ENCODE assay signal across 17 cellular contexts in the genomic region with DNA sequence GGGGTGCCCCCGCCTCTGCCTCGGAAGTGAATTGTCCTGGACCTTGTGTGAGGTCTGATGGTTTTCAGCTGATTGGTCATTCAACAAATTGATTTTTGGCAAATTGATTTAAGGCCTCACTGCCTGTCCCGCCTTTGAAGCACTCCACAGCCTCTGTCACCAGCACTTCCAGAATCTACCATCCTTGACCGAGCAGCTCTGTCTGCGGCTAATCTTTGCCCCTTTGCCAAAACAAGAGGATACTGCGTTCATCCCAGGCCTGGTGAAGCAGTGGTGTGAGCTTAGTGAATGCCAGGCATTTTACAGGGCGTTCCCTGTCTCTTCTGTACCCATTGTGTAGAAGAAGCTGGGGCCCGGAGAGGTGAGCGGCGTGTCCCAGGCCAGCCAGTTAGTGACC.
DNase-seq lines count a peak whose midpoint lies in the region; ATAC-seq and TF ChIP-seq lines count a peak whose summit lies in the region.
"Had no signal": no experiment of that assay in that cellular context is flagged by ENCODE, and none has a peak within 500 bp of the region (broad histone marks: within the 10 kb centered on the region; RNA-seq: fewer than 3 reads in every experiment).

No MANE protein-coding gene starts in this region.

- no peaks in the 10 kb centered on the region for H3K9me2 ChIP-seq in DOHH2 (replicated peaks; ENCODE audit: control insufficient read depth, low read length)

- H3K79me2 ChIP-seq in DOHH2 (ENCODE audit: control insufficient read depth, low read length): no peaks in the 10 kb centered on the region

- peak overlapping the region; percentile 2 for H3K4me2 ChIP-seq in DOHH2 (ENCODE audit: low read length)
- H3K4me2 ChIP-seq: PC-9 had no signal

- H4K20me1 ChIP-seq in DOHH2 (ENCODE audit: control insufficient read depth, insufficient read depth, low read depth, low read length): no peaks in the 10 kb centered on the region

- H3K9me3 ChIP-seq in DOHH2 (ENCODE audit: control insufficient read depth, insufficient read depth, low read length) (peaks cover 5% of the 10 kb centered on the region; the same call in 1 of the 2 replicates), NT2/D1 (ENCODE audit: insufficient read depth, low read length) (no peaks in the 10 kb centered on the region), iPS-15b (ENCODE audit: control insufficient read depth, insufficient read depth, low read length) (no peaks in the 10 kb centered on the region), neuron (ENCODE audit: low read length) (no peaks in the 10 kb centered on the region)
- H3K9me3 ChIP-seq: Caco-2 had no signal

- no peak for ATAC-seq in GM21619 (IDR thresholded peaks at IDR 0.05; ENCODE audit: unreplicated experiment)

- peak overlapping the region; percentile 31 for H2AFZ ChIP-seq in neuron (ENCODE audit: low read depth, low read length)
- H2AFZ ChIP-seq: PC-9 had no signal

- POLR2A ChIA-PET in GM10248 (lab: Yijun Ruan, JAX): no interaction called here

- no peak overlapping the region for H3K9ac ChIP-seq in NT2/D1 (ENCODE audit: insufficient read length, low read depth)
- H3K9ac ChIP-seq in iPS-15b (ENCODE audit: low read depth, low read length): no peak overlapping the region

- H3F3A ChIP-seq in DOHH2 (ENCODE audit: control insufficient read depth, insufficient read depth): no peaks in the 10 kb centered on the region; the same call in 1 of the 2 replicates

- DNase-seq in NT2/D1 (ENCODE audit: low read depth, low spot score) (no peak), DMS153 (lab: John Stamatoyannopoulos, UW) (no peak), GM10248 (ENCODE audit: extremely low spot score) (no peak)
- no peak for DNase-seq in activated CD4-positive, alpha-beta T cell treated with anti-CD3 and anti-CD28 coated beads, Interleukin-2, amount 50 U/mL, for 1 hour
- DNase-seq: Caco-2; CD4-positive, alpha-beta T cell; NCI-H1105 treated with DMSO at 0.1 percent for 48 hours; NCI-H1694; NCI-H2081 treated with DMSO at 0.1 percent for 48 hours; NCI-H510A; NCI-H774; PC-9 had no signal

- no peak overlapping the region for H3K27ac ChIP-seq in DOHH2 (ENCODE audit: low read depth, low read length)
- H3K27ac ChIP-seq: HL-60, PC-9 had no signal

- H3K4me3 ChIP-seq in DOHH2 (ENCODE audit: low read length) (no peak overlapping the region), NT2/D1 (ENCODE audit: insufficient read length, low read depth) (peak overlapping the region; percentile 2), iPS-15b (ENCODE audit: low read depth, low read length) (peak overlapping the region; percentile 23), neuron (ENCODE audit: low read length) (no peak overlapping the region)
- H3K4me3 ChIP-seq: PC-9 had no signal

- H3K27me3 ChIP-seq in DOHH2 (ENCODE audit: control insufficient read depth, low read length) (no peaks in the 10 kb centered on the region), NT2/D1 (ENCODE audit: insufficient read depth, insufficient read length) (peaks cover 69% of the 10 kb centered on the region), iPS-15b (ENCODE audit: control insufficient read depth, insufficient read depth, low read length) (peaks cover 50% of the 10 kb centered on the region), neuron (ENCODE audit: insufficient read depth, low read length) (no peaks in the 10 kb centered on the region)

- H3K36me3 ChIP-seq in DOHH2 (ENCODE audit: control insufficient read depth, low read length) (no peaks in the 10 kb centered on the region), NT2/D1 (ENCODE audit: insufficient read depth, insufficient read length, low read length) (no peaks in the 10 kb centered on the region), iPS-15b (ENCODE audit: control insufficient read depth, insufficient read depth, low read length) (no peaks in the 10 kb centered on the region), neuron (ENCODE audit: insufficient read depth, low read length) (no peaks in the 10 kb centered on the region)

- TF ChIP-seq CTCF in DOHH2 (IDR thresholded peaks at IDR 0.05; ENCODE audit: low read depth, low read length, poor library complexity, severe bottlenecking) (no peak), GM10248 (IDR thresholded peaks at IDR 0.05; ENCODE audit: control extremely low read depth, extremely low read depth, low read depth, missing control alignments) (no peak)

- CTCF ChIA-PET in GM10248 (lab: Yijun Ruan, JAX): interaction anchor here (0.9 to 4.3 kb wide), 6 partner anchors 9 to 117 kb away, joined by 3 to 13 read pairs (median 3); no protein-coding TSS in a partner anchor

- H3K4me1 ChIP-seq in DOHH2 (ENCODE audit: control insufficient read depth, low read length) (peaks cover 43% of the 10 kb centered on the region), NT2/D1 (ENCODE audit: insufficient read depth, insufficient read length) (peaks cover 31% of the 10 kb centered on the region), iPS-15b (ENCODE audit: control insufficient read depth, insufficient read depth, low read length) (peaks cover 28% of the 10 kb centered on the region), neuron (ENCODE audit: insufficient read depth, low read length) (peaks cover 20% of the 10 kb centered on the region)
- H3K4me1 ChIP-seq: Caco-2 had no signal

Comparison
In these comparisons a context has a peak if more than half of its experiments do, and no peak if none do; other contexts are left out.
1. H3K4me3 ChIP-seq: peak in NT2/D1 (single experiment) and iPS-15b (single experiment); none in DOHH2 (single experiment) and neuron (single experiment).